In the genomic region with DNA sequence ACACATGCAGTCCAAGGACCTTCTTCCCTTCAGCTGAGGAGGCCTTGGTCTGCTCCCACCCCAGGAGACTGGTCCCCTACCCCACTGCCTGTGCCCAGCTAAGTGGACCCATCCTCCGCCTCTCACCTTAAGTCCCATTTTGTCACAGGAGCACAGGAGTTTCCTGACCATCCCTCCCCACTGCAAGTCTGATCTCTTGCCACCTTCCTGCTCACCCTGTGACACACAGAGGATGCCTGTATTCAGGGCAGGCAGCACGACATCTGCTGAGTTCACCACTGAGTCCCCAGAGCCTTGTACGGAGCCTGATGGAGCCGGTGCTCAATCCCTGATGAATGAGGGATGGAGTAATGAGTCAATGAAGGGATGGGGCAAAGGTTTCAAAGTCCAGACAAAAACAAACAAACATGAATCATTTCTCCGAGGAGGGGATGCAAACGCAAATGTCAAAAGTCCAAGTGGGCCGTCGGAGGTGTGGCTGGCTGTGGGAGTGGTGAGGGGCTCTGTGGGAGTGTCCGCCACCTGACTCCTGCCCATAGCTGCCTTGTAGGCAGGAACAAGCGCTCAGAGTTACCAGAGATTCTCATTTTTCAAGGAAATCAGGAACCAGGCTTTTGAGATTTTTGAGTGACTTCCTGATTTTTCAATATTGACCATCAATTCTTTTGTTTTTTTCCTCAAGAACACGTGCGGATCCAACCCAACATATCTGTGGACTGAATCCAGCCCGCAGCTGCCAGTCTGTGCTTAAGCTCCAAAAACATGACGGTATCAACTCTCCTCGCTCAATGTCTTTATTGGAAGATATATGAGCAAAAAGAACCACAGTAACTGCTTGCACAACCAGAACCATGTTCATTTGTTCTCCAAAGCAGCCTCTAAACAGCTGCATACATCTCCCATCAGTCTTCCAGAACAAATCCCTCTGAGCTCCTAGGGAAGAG, we compare ENCODE assay signal across 1 cellular context.
TF ChIP-seq lines count a peak whose summit lies in the region.

No MANE protein-coding gene starts in this region.

TF ChIP-seq in HepG2, 621 proteins besides CTCF, POLR2A, EP300 and RAD21 (continued from another document and continues in another):
- TF ChIP-seq, protein P1, sequence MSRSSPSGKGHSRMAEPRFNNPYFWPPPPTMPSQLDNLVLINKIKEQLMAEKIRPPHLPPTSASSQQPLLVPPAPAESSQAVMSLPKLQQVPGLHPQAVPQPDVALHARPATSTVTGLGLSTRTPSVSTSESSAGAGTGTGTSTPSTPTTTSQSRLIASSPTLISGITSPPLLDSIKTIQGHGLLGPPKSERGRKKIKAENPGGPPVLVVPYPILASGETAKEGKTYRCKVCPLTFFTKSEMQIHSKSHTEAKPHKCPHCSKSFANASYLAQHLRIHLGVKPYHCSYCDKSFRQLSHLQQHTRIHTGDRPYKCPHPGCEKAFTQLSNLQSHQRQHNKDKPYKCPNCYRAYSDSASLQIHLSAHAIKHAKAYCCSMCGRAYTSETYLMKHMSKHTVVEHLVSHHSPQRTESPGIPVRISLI (CRISPR knock-in tag; IDR thresholded peaks at IDR 0.05; ENCODE audit: borderline replicate concordance) = no peak
- TF ChIP-seq NKX3-1 (CRISPR knock-in tag; IDR thresholded peaks at IDR 0.05) (no peak), HNRNPL (IDR thresholded peaks at IDR 0.05; ENCODE audit: low read depth, low read length) (no peak), ZNF484 (CRISPR knock-in tag; IDR thresholded peaks at IDR 0.05; ENCODE audit: borderline replicate concordance, low read depth) (no peak), DMAP1 (CRISPR knock-in tag; IDR thresholded peaks at IDR 0.05) (0 out of 2 replicates have a peak, but pooled peaks have one; percentile 41), ETV5 (CRISPR knock-in tag; IDR thresholded peaks at IDR 0.05; ENCODE audit: borderline replicate concordance) (no peak; the same call in 1 of the 2 replicates), HES4 (CRISPR knock-in tag; IDR thresholded peaks at IDR 0.05; ENCODE audit: borderline replicate concordance) (0 out of 2 replicates have a peak, but pooled peaks have one; percentile 48), RARA (CRISPR knock-in tag; IDR thresholded peaks at IDR 0.05) (peak; percentile 86), MEIS1 (CRISPR knock-in tag; IDR thresholded peaks at IDR 0.05; ENCODE audit: borderline replicate concordance) (no peak), PAWR (CRISPR knock-in tag; IDR thresholded peaks at IDR 0.05; ENCODE audit: borderline replicate concordance) (no peak), ZSCAN20 (CRISPR knock-in tag; IDR thresholded peaks at IDR 0.05; ENCODE audit: borderline replicate concordance) (no peak), HMGA1 (CRISPR knock-in tag; conservative IDR thresholded peaks at IDR 0.05) (no peak), ZNF264 (CRISPR knock-in tag; IDR thresholded peaks at IDR 0.05) (no peak), TCF7L2 (IDR thresholded peaks at IDR 0.05; ENCODE audit: low read depth, low read length) (no peak), HNRNPK (IDR thresholded peaks at IDR 0.05; ENCODE audit: low read depth, low read length, poor library complexity, severe bottlenecking) (no peak), ZNF501 (CRISPR knock-in tag; IDR thresholded peaks at IDR 0.05) (peak; percentile 70), ZNF296 (CRISPR knock-in tag; conservative IDR thresholded peaks at IDR 0.05) (no peak), ARID2 (CRISPR knock-in tag; IDR thresholded peaks at IDR 0.05; ENCODE audit: borderline replicate concordance) (0 out of 2 replicates have a peak, but pooled peaks have one; percentile 66), ZNF234 (CRISPR knock-in tag; conservative IDR thresholded peaks at IDR 0.05) (no peak), ZNF781 (CRISPR knock-in tag; IDR thresholded peaks at IDR 0.05; ENCODE audit: borderline replicate concordance, not compliant biosample characterization) (peak; percentile 19), CC2D1A (CRISPR knock-in tag; IDR thresholded peaks at IDR 0.05) (no peak), ZNF383 (CRISPR knock-in tag; IDR thresholded peaks at IDR 0.05; ENCODE audit: borderline replicate concordance) (no peak), NRL (CRISPR knock-in tag; IDR thresholded peaks at IDR 0.05; ENCODE audit: borderline replicate concordance) (no peak), BRCA1 (CRISPR knock-in tag; IDR thresholded peaks at IDR 0.05) (no peak), ZNF230 (CRISPR knock-in tag; IDR thresholded peaks at IDR 0.05) (no peak; the same call in 1 of the 2 replicates), CHD2 (IDR thresholded peaks at IDR 0.05; ENCODE audit: low read depth, low read length) (no peak), REPIN1 (CRISPR knock-in tag; IDR thresholded peaks at IDR 0.05; ENCODE audit: borderline replicate concordance, low read depth) (peak; percentile 92; the same call in 1 of the 2 replicates), ZNF160 (CRISPR knock-in tag; IDR thresholded peaks at IDR 0.05) (no peak), GTF2F1 (IDR thresholded peaks at IDR 0.05; ENCODE audit: low read length) (no peak), MBD4 (IDR thresholded peaks at IDR 0.05; ENCODE audit: borderline replicate concordance, low read length) (no peak; the same call in 1 of the 2 replicates), GPN1 (CRISPR knock-in tag; IDR thresholded peaks at IDR 0.05; ENCODE audit: borderline replicate concordance) (no peak), ZNF557 (CRISPR knock-in tag; IDR thresholded peaks at IDR 0.05) (no peak), CBX2 (IDR thresholded peaks at IDR 0.05; ENCODE audit: low read depth, low read length) (no peak), CBX2 (CRISPR knock-in tag; IDR thresholded peaks at IDR 0.05; ENCODE audit: low read depth) (no peak), ZNF468 (CRISPR knock-in tag; IDR thresholded peaks at IDR 0.05) (0 out of 2 replicates have a peak, but pooled peaks have one; percentile 54)
- TF ChIP-seq, protein P2, sequence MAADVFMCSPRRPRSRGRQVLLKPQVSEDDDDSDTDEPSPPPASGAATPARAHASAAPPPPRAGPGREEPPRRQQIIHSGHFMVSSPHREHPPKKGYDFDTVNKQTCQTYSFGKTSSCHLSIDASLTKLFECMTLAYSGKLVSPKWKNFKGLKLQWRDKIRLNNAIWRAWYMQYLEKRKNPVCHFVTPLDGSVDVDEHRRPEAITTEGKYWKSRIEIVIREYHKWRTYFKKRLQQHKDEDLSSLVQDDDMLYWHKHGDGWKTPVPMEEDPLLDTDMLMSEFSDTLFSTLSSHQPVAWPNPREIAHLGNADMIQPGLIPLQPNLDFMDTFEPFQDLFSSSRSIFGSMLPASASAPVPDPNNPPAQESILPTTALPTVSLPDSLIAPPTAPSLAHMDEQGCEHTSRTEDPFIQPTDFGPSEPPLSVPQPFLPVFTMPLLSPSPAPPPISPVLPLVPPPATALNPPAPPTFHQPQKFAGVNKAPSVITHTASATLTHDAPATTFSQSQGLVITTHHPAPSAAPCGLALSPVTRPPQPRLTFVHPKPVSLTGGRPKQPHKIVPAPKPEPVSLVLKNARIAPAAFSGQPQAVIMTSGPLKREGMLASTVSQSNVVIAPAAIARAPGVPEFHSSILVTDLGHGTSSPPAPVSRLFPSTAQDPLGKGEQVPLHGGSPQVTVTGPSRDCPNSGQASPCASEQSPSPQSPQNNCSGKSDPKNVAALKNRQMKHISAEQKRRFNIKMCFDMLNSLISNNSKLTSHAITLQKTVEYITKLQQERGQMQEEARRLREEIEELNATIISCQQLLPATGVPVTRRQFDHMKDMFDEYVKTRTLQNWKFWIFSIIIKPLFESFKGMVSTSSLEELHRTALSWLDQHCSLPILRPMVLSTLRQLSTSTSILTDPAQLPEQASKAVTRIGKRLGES (CRISPR knock-in tag; IDR thresholded peaks at IDR 0.05; ENCODE audit: borderline replicate concordance) = no peak
- TF ChIP-seq, protein P3, sequence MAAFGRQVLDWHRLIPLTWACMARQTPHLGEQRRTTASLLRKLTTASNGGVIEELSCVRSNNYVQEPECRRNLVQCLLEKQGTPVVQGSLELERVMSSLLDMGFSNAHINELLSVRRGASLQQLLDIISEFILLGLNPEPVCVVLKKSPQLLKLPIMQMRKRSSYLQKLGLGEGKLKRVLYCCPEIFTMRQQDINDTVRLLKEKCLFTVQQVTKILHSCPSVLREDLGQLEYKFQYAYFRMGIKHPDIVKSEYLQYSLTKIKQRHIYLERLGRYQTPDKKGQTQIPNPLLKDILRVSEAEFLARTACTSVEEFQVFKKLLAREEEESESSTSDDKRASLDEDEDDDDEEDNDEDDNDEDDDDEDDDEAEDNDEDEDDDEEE (CRISPR knock-in tag; IDR thresholded peaks at IDR 0.05) = no peak
- TF ChIP-seq, protein P4, sequence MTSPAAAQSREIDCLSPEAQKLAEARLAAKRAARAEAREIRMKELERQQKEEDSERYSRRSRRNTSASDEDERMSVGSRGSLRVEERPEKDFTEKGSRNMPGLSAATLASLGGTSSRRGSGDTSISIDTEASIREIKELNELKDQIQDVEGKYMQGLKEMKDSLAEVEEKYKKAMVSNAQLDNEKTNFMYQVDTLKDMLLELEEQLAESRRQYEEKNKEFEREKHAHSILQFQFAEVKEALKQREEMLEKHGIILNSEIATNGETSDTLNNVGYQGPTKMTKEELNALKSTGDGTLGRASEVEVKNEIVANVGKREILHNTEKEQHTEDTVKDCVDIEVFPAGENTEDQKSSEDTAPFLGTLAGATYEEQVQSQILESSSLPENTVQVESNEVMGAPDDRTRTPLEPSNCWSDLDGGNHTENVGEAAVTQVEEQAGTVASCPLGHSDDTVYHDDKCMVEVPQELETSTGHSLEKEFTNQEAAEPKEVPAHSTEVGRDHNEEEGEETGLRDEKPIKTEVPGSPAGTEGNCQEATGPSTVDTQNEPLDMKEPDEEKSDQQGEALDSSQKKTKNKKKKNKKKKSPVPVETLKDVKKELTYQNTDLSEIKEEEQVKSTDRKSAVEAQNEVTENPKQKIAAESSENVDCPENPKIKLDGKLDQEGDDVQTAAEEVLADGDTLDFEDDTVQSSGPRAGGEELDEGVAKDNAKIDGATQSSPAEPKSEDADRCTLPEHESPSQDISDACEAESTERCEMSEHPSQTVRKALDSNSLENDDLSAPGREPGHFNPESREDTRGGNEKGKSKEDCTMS (CRISPR knock-in tag; conservative IDR thresholded peaks at IDR 0.05) = no peak
- TF ChIP-seq, protein P5, sequence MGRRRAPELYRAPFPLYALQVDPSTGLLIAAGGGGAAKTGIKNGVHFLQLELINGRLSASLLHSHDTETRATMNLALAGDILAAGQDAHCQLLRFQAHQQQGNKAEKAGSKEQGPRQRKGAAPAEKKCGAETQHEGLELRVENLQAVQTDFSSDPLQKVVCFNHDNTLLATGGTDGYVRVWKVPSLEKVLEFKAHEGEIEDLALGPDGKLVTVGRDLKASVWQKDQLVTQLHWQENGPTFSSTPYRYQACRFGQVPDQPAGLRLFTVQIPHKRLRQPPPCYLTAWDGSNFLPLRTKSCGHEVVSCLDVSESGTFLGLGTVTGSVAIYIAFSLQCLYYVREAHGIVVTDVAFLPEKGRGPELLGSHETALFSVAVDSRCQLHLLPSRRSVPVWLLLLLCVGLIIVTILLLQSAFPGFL (CRISPR knock-in tag; IDR thresholded peaks at IDR 0.05) = no peak
- TF ChIP-seq, protein P6, sequence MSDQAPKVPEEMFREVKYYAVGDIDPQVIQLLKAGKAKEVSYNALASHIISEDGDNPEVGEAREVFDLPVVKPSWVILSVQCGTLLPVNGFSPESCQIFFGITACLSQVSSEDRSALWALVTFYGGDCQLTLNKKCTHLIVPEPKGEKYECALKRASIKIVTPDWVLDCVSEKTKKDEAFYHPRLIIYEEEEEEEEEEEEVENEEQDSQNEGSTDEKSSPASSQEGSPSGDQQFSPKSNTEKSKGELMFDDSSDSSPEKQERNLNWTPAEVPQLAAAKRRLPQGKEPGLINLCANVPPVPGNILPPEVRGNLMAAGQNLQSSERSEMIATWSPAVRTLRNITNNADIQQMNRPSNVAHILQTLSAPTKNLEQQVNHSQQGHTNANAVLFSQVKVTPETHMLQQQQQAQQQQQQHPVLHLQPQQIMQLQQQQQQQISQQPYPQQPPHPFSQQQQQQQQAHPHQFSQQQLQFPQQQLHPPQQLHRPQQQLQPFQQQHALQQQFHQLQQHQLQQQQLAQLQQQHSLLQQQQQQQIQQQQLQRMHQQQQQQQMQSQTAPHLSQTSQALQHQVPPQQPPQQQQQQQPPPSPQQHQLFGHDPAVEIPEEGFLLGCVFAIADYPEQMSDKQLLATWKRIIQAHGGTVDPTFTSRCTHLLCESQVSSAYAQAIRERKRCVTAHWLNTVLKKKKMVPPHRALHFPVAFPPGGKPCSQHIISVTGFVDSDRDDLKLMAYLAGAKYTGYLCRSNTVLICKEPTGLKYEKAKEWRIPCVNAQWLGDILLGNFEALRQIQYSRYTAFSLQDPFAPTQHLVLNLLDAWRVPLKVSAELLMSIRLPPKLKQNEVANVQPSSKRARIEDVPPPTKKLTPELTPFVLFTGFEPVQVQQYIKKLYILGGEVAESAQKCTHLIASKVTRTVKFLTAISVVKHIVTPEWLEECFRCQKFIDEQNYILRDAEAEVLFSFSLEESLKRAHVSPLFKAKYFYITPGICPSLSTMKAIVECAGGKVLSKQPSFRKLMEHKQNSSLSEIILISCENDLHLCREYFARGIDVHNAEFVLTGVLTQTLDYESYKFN (CRISPR knock-in tag; conservative IDR thresholded peaks at IDR 0.05) = peak; percentile 96
- TF ChIP-seq, protein P7, sequence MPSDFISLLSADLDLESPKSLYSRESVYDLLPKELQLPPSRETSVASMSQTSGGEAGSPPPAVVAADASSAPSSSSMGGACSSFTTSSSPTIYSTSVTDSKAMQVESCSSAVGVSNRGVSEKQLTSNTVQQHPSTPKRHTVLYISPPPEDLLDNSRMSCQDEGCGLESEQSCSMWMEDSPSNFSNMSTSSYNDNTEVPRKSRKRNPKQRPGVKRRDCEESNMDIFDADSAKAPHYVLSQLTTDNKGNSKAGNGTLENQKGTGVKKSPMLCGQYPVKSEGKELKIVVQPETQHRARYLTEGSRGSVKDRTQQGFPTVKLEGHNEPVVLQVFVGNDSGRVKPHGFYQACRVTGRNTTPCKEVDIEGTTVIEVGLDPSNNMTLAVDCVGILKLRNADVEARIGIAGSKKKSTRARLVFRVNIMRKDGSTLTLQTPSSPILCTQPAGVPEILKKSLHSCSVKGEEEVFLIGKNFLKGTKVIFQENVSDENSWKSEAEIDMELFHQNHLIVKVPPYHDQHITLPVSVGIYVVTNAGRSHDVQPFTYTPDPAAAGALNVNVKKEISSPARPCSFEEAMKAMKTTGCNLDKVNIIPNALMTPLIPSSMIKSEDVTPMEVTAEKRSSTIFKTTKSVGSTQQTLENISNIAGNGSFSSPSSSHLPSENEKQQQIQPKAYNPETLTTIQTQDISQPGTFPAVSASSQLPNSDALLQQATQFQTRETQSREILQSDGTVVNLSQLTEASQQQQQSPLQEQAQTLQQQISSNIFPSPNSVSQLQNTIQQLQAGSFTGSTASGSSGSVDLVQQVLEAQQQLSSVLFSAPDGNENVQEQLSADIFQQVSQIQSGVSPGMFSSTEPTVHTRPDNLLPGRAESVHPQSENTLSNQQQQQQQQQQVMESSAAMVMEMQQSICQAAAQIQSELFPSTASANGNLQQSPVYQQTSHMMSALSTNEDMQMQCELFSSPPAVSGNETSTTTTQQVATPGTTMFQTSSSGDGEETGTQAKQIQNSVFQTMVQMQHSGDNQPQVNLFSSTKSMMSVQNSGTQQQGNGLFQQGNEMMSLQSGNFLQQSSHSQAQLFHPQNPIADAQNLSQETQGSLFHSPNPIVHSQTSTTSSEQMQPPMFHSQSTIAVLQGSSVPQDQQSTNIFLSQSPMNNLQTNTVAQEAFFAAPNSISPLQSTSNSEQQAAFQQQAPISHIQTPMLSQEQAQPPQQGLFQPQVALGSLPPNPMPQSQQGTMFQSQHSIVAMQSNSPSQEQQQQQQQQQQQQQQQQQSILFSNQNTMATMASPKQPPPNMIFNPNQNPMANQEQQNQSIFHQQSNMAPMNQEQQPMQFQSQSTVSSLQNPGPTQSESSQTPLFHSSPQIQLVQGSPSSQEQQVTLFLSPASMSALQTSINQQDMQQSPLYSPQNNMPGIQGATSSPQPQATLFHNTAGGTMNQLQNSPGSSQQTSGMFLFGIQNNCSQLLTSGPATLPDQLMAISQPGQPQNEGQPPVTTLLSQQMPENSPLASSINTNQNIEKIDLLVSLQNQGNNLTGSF (CRISPR knock-in tag; IDR thresholded peaks at IDR 0.05) = no peak
